ENCODE assay signal across 12 cellular contexts in the genomic region with DNA sequence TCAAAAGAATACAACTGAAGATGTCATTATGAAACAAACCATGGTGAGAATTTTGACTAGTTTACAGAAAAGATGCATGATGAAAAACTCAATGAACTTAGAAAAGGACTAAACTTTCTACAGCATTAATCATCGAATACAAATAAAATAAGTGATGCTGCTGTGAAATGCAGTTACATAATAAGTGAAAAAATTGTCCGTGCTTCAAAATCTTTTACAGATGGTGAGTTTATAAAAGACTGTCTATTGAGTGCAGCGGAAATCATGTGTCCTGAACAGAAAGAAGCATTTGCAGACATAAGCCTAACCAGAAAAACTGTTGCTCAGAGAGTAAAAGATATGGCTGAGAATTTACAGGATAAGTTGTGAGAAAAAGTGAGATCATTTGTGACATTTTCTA. TPM values are rescaled to one million over a fixed set of nuclear protein-coding genes. Genes with fewer than 3 reads are reported as not detected.
DNase-seq lines count a peak whose midpoint lies in the region; ATAC-seq and TF ChIP-seq lines count a peak whose summit lies in the region.
"Had no signal": no experiment of that assay in that cellular context is flagged by ENCODE, and none has a peak within 500 bp of the region (broad histone marks: within the 10 kb centered on the region; RNA-seq: fewer than 3 reads in every experiment).

No MANE protein-coding gene starts in this region.

- H2BK12ac ChIP-seq in mesenchymal stem cell (ENCODE audit: low read length in 2 of 2), result no peak overlapping the region

- H3K36me3 ChIP-seq in BLaER1, result no peaks in the 10 kb centered on the region
- peaks cover 0 to 21% of the 10 kb centered on the region in 2 experiments for H3K36me3 ChIP-seq in mesenchymal stem cell (ENCODE audit: control insufficient read depth in 1 of 2, insufficient read depth in 2 of 2, low read depth in 1 of 2, low read length in 2 of 2)
- H3K36me3 ChIP-seq: esophagus muscularis mucosa had no signal

- H4K20me1 ChIP-seq in BLaER1, result no peaks in the 10 kb centered on the region

- H3K4me2 ChIP-seq in BLaER1 (peak overlapping the region; percentile 94; the same call in 1 of the 2 replicates), mesenchymal stem cell (ENCODE audit: low read length, poor library complexity, severe bottlenecking) (no peak overlapping the region)

- no peak overlapping the region for H2AK5ac ChIP-seq in mesenchymal stem cell (ENCODE audit: low read length, severe bottlenecking)

- H3K27ac Mint-ChIP-seq in activated T-helper 1 cell treated with anti-CD3 and anti-CD28 coated beads, Interleukin-12 subunit alpha, Interleukin-12 subunit beta, Interleukin-2, Interleukin-4 antibody, amounts not matched to agents 30 ng/mL and 10 ng/mL and 1 ng/mL, durations not matched to agents 14 hours and 24 hours and 36 hours, result peak overlapping the region; percentile 15

- H2AFZ ChIP-seq in mesenchymal stem cell (ENCODE audit: low read depth, low read length), result no peak overlapping the region

- no peak overlapping the region for H2BK120ac ChIP-seq in mesenchymal stem cell (ENCODE audit: low read depth, low read length)

- H4K8ac ChIP-seq in mesenchymal stem cell (ENCODE audit: low read length), result no peak overlapping the region

- no peaks in the 10 kb centered on the region for H3K9me3 ChIP-seq in BLaER1
- no peaks in the 10 kb centered on the region for H3K9me3 ChIP-seq in mesenchymal stem cell (ENCODE audit: control insufficient read depth, low read length)
- H3K9me3 ChIP-seq: esophagus muscularis mucosa had no signal

- no peaks in the 10 kb centered on the region for H3K9me3 Mint-ChIP-seq in activated T-helper 1 cell treated with anti-CD3 and anti-CD28 coated beads, Interleukin-12 subunit alpha, Interleukin-12 subunit beta, Interleukin-2, Interleukin-4 antibody, amounts not matched to agents 30 ng/mL and 10 ng/mL and 1 ng/mL, durations not matched to agents 14 hours and 24 hours and 36 hours

- H3K4me1 ChIP-seq in BLaER1 (peaks cover 35% of the 10 kb centered on the region), mesenchymal stem cell (ENCODE audit: control insufficient read depth, insufficient read depth, low read depth, low read length) (peaks cover 20% of the 10 kb centered on the region)

- H3K4me3 Mint-ChIP-seq in activated T-helper 1 cell treated with anti-CD3 and anti-CD28 coated beads, Interleukin-12 subunit alpha, Interleukin-12 subunit beta, Interleukin-2, Interleukin-4 antibody, amounts not matched to agents 30 ng/mL and 10 ng/mL and 1 ng/mL, durations not matched to agents 14 hours and 24 hours and 36 hours, result peak overlapping the region; percentile 58

- no peak overlapping the region for H2BK5ac ChIP-seq in mesenchymal stem cell (ENCODE audit: low read depth, low read length, poor library complexity, severe bottlenecking)

- no peak for TF ChIP-seq CTCF in lower leg skin (IDR thresholded peaks at IDR 0.05)

- peaks cover 2% of the 10 kb centered on the region for H3K27me3 Mint-ChIP-seq in activated T-helper 1 cell treated with anti-CD3 and anti-CD28 coated beads, Interleukin-12 subunit alpha, Interleukin-12 subunit beta, Interleukin-2, Interleukin-4 antibody, amounts not matched to agents 30 ng/mL and 10 ng/mL and 1 ng/mL, durations not matched to agents 14 hours and 24 hours and 36 hours (ENCODE audit: insufficient read depth)

- WGBS in mesenchymal stem cell, result 95% methylated on average over 3 of the region's 3 CpGs
- 56 to 72% methylated on average over 3 of the region's 3 CpGs for WGBS in lower leg skin, 2 donors

- peaks cover 3% of the 10 kb centered on the region for H3K79me1 ChIP-seq in mesenchymal stem cell (replicated peaks; ENCODE audit: low read length, poor library complexity, severe bottlenecking)

- H3K27me3 ChIP-seq in BLaER1 (no peaks in the 10 kb centered on the region), mesenchymal stem cell (ENCODE audit: control insufficient read depth in 1 of 2, insufficient read depth in 1 of 2, low read length in 2 of 2) (no peaks in the 10 kb centered on the region)
- H3K27me3 ChIP-seq: esophagus muscularis mucosa had no signal

- TF ChIP-seq POLR2A in lower leg skin (IDR thresholded peaks at IDR 0.05), result no peak

- H3K4me3 ChIP-seq in BLaER1 (no peak overlapping the region), mesenchymal stem cell (ENCODE audit: insufficient read depth in 1 of 2, low read depth in 1 of 2, low read length in 2 of 2) (peak overlapping the region in 1 of 2 experiments; percentile 88), lower leg skin (ENCODE audit: low read depth, poor library complexity, severe bottlenecking) (no peak overlapping the region)
- H3K4me3 ChIP-seq: esophagus muscularis mucosa, skin epidermis had no signal

- H3K18ac ChIP-seq in mesenchymal stem cell (ENCODE audit: low read depth in 1 of 2, low read length in 2 of 2), result no peak overlapping the region

- peak; percentile 65 for DNase-seq in GM04504 (ENCODE audit: low read depth)
- no peak for DNase-seq in activated T-helper 1 cell treated with anti-CD3 and anti-CD28 coated beads, Interleukin-12 subunit alpha, Interleukin-12 subunit beta, Interleukin-2, Interleukin-4 antibody, amounts not matched to agents 30 ng/mL and 10 ng/mL and 1 ng/mL, durations not matched to agents 14 hours and 24 hours and 36 hours (ENCODE audit: low spot score)
- DNase-seq in mesenchymal stem cell, result no peak
- DNase-seq in lower leg skin (ENCODE audit: low spot score in 2 of 2), result no peak
- DNase-seq in NK-92 (lab: John Stamatoyannopoulos, UW; ENCODE audit: unreplicated experiment), result no peak
- DNase-seq: NCI-H1417, NCI-H69 had no signal

- H3K4ac ChIP-seq in mesenchymal stem cell (ENCODE audit: low read depth in 1 of 2, low read length in 2 of 2), result no peak overlapping the region

- no peak overlapping the region for H3K14ac ChIP-seq in mesenchymal stem cell (ENCODE audit: low read length in 2 of 2)

- intact Hi-C loops in activated T-helper 1 cell treated with anti-CD3 and anti-CD28 coated beads, Interleukin-12 subunit alpha, Interleukin-12 subunit beta, Interleukin-2, Interleukin-4 antibody, amounts not matched to agents 30 ng/mL and 10 ng/mL and 1 ng/mL, durations not matched to agents 14 hours and 24 hours and 36 hours (cut with micrococcal nuclease), result no loop called here
- intact Hi-C loops in lower leg skin (cut with DNase I; ENCODE audit: low total_unique reads), result no loop called here

- ATAC-seq in GM18870 (IDR thresholded peaks at IDR 0.05; ENCODE audit: unreplicated experiment) (no peak), HG03457 (IDR thresholded peaks at IDR 0.05; ENCODE audit: unreplicated experiment) (no peak)

- H3K4me1 Mint-ChIP-seq in activated T-helper 1 cell treated with anti-CD3 and anti-CD28 coated beads, Interleukin-12 subunit alpha, Interleukin-12 subunit beta, Interleukin-2, Interleukin-4 antibody, amounts not matched to agents 30 ng/mL and 10 ng/mL and 1 ng/mL, durations not matched to agents 14 hours and 24 hours and 36 hours (ENCODE audit: low read depth), result peaks cover 36% of the 10 kb centered on the region

- H3K36me3 Mint-ChIP-seq in activated T-helper 1 cell treated with anti-CD3 and anti-CD28 coated beads, Interleukin-12 subunit alpha, Interleukin-12 subunit beta, Interleukin-2, Interleukin-4 antibody, amounts not matched to agents 30 ng/mL and 10 ng/mL and 1 ng/mL, durations not matched to agents 14 hours and 24 hours and 36 hours (ENCODE audit: low read depth), result peaks cover 15% of the 10 kb centered on the region

- H3K9ac ChIP-seq in BLaER1 (no peak overlapping the region), mesenchymal stem cell (ENCODE audit: low read length) (peak overlapping the region; percentile 73)

- H3K27ac ChIP-seq in BLaER1 (no peak overlapping the region), mesenchymal stem cell (ENCODE audit: low read length, poor library complexity, severe bottlenecking) (no peak overlapping the region)
- H3K27ac ChIP-seq: esophagus muscularis mucosa had no signal

- H3K23ac ChIP-seq in mesenchymal stem cell (ENCODE audit: low read length in 2 of 2), result no peak overlapping the region

- H2BK15ac ChIP-seq in mesenchymal stem cell (ENCODE audit: low read depth, poor library complexity, severe bottlenecking), result no peak overlapping the region

- H4K91ac ChIP-seq in mesenchymal stem cell (ENCODE audit: low read length), result no peak overlapping the region

RNA-seq across cellular contexts. Expression of a gene that starts 33.8 kb away (rescaled TPM):
- 507 and 517 TPM in 2 replicates for total RNA-seq in activated T-helper 1 cell treated with anti-CD3 and anti-CD28 coated beads, Interleukin-12 subunit alpha, Interleukin-12 subunit beta, Interleukin-2, Interleukin-4 antibody, amounts not matched to agents 30 ng/mL and 10 ng/mL and 1 ng/mL, durations not matched to agents 14 hours and 24 hours and 36 hours
- polyA plus RNA-seq in mesenchymal stem cell (2013, experiment 1 of 2), result 51.2 TPM
- polyA plus RNA-seq in mesenchymal stem cell (2013, experiment 2 of 2), result 44.5 TPM
- 100 to 1,000 TPM; 147 to 645 (median 301) TPM for total RNA-seq in lower leg skin

RNA-seq across cellular contexts. Expression of a gene that starts 42.4 kb away (rescaled TPM):
- total RNA-seq in activated T-helper 1 cell treated with anti-CD3 and anti-CD28 coated beads, Interleukin-12 subunit alpha, Interleukin-12 subunit beta, Interleukin-2, Interleukin-4 antibody, amounts not matched to agents 30 ng/mL and 10 ng/mL and 1 ng/mL, durations not matched to agents 14 hours and 24 hours and 36 hours, result 5,323 and 5,421 TPM in 2 replicates
- 972 TPM for polyA plus RNA-seq in mesenchymal stem cell (2013, experiment 1 of 2)
- 756 TPM for polyA plus RNA-seq in mesenchymal stem cell (2013, experiment 2 of 2)
- over 10,000 TPM in 1 of 4 donors, 1,000 to 10,000 TPM in 3; 5,806 to 14,299 (median 7,416) TPM for total RNA-seq in lower leg skin
